14 cellular contexts compared by ENCODE assay signal in the genomic region with DNA sequence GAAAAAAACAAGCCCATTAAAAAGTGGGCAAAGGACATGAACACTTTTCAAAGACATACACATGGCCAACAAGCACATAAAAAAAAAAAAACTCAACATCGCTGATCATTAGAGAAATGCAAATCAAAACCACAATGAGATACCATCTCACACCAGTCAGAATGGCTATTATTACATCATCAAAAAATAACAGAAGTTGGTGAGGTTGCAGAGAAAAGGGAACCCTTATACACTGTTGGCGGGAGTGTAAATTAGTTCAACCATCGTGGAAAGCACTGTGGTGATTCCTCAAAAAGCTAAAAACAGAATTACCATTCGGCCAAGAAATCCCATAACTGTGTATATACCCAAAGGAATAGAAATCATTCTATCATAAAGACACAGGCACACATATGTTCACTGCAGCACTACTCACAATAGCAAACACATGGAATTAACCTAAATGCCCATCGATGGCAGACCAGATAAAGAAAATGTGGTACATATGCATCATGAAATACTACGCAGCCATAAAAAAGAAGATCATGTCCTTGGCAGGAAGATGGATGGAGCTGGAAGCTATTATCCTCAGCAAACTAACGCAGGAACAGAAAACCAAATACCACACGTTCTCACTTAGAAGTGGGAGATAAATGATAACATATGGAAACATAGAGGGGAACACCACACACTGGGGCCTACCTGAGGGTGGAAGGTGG.
"Had no signal": no experiment of that assay in that cellular context is flagged by ENCODE, and none has a peak within 500 bp of the region (broad histone marks: within the 10 kb centered on the region; RNA-seq: fewer than 3 reads in every experiment).

No MANE protein-coding gene starts in this region.

- H3K4me3 ChIP-seq: coronary artery had no signal

- FAIRE-seq: endothelial cell of umbilical vein had no signal

- H3K4me1 Mint-ChIP-seq: activated naive CD8-positive, alpha-beta T cell treated with anti-CD3 and anti-CD28 coated beads for 36 hours; brain had no signal

- H3K27ac Mint-ChIP-seq: activated naive CD8-positive, alpha-beta T cell treated with anti-CD3 and anti-CD28 coated beads for 36 hours; brain; stimulated activated memory B cell treated with anti-CD40 and anti-IgM and Interleukin-4, amounts not matched to agents 10 μg/mL and 1 μg/mL and 100 μg/mL, for 72 hours had no signal

- H3K27ac ChIP-seq: coronary artery had no signal

- H3K27me3 Mint-ChIP-seq: activated naive CD8-positive, alpha-beta T cell treated with anti-CD3 and anti-CD28 coated beads for 36 hours; brain; natural killer cell treated with Interleukin-12 subunit alpha and Interleukin-12 subunit beta and Interleukin-15 and Interleukin-18, amount 100 ng/mL, for 72 hours; stimulated activated memory B cell treated with anti-CD40 and anti-IgM and Interleukin-4, amounts not matched to agents 10 μg/mL and 1 μg/mL and 100 μg/mL, for 72 hours had no signal

- H3K9me3 Mint-ChIP-seq: activated naive CD8-positive, alpha-beta T cell treated with anti-CD3 and anti-CD28 coated beads for 36 hours had no signal

- DNase-seq: activated CD4-positive, alpha-beta T cell treated with anti-CD3 and anti-CD28 coated beads, Interleukin-2, amount 50 U/mL, for 1 hour; activated CD8-positive, alpha-beta memory T cell treated with anti-CD3 and anti-CD28 coated beads for 24 hours; activated naive CD8-positive, alpha-beta T cell treated with anti-CD3 and anti-CD28 coated beads for 36 hours; amygdala; central memory CD4-positive, alpha-beta T cell; foreskin fibroblast; kidney glomerular epithelial cell; mesendoderm; stimulated activated CD4-positive, alpha-beta T cell treated with anti-CD3 and anti-CD28 coated beads, Interleukin-2, amount 100 ng/mL, for 48 hours had no signal

- H3K4me3 Mint-ChIP-seq: activated naive CD8-positive, alpha-beta T cell treated with anti-CD3 and anti-CD28 coated beads for 36 hours; brain; natural killer cell treated with Interleukin-12 subunit alpha and Interleukin-12 subunit beta and Interleukin-15 and Interleukin-18, amount 100 ng/mL, for 72 hours; stimulated activated memory B cell treated with anti-CD40 and anti-IgM and Interleukin-4, amounts not matched to agents 10 μg/mL and 1 μg/mL and 100 μg/mL, for 72 hours had no signal
